Comparison of ENCODE assay signal across 1 cellular context in the genomic region with DNA sequence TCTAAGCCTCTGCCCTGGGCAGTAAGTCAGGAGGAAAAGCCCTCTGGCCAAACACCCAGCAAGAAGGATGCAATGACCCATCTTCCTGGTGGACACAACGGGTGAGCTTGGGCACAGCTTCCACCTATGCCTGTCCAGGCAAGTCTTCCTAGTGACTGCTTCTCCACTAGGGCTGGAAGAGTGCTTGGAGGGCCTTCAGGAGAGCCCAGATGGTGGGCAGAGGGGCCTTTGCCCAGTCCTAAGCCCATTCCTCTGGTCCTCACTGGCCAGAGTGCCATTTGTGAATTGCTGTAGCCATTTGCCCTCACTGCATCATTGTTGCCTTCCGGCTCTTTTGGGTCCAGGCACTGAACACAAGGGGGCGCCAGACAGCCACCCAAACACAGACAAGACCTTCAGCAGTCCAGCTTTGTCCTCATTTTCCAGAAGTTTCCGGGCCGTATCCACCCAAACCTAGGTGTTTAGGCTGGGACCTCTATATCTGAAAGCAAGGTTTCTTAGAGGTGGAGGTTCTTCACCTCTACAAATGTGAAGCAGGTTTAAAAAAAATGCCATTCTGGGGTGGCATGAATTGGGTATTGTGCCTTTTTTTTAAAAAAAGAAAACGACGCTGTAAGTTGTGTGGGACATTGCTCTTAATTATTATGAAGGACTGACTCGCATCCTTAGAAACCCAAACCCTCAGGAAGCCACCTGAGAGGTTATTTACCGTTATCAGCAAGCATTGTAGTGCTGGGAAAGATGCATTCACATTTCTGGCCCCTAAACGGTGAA.
TF ChIP-seq lines count a peak whose summit lies in the region.

No MANE protein-coding gene starts in this region.

TF ChIP-seq in HepG2, 621 proteins besides CTCF, POLR2A, EP300 and RAD21 (continued from another document and continues in another):
- TF ChIP-seq ZNF543 (CRISPR knock-in tag; IDR thresholded peaks at IDR 0.05): no peak
- TF ChIP-seq CHCHD3 (CRISPR knock-in tag; IDR thresholded peaks at IDR 0.05): peak; percentile 60; the same call in 1 of the 2 replicates
- TF ChIP-seq, protein P1, sequence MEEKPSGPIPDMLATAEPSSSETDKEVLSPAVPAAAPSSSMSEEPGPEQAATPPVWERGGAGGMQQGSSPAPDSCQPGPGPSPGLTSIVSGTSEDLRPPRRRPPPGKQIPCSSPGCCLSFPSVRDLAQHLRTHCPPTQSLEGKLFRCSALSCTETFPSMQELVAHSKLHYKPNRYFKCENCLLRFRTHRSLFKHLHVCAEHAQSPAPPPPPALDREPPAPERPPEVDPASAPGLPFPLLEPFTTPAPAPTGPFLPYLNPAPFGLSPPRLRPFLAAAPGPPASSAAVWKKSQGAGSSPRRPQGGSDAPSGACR (CRISPR knock-in tag; IDR thresholded peaks at IDR 0.05): peak; percentile 28; the same call in 1 of the 2 replicates
- TF ChIP-seq, protein P2, sequence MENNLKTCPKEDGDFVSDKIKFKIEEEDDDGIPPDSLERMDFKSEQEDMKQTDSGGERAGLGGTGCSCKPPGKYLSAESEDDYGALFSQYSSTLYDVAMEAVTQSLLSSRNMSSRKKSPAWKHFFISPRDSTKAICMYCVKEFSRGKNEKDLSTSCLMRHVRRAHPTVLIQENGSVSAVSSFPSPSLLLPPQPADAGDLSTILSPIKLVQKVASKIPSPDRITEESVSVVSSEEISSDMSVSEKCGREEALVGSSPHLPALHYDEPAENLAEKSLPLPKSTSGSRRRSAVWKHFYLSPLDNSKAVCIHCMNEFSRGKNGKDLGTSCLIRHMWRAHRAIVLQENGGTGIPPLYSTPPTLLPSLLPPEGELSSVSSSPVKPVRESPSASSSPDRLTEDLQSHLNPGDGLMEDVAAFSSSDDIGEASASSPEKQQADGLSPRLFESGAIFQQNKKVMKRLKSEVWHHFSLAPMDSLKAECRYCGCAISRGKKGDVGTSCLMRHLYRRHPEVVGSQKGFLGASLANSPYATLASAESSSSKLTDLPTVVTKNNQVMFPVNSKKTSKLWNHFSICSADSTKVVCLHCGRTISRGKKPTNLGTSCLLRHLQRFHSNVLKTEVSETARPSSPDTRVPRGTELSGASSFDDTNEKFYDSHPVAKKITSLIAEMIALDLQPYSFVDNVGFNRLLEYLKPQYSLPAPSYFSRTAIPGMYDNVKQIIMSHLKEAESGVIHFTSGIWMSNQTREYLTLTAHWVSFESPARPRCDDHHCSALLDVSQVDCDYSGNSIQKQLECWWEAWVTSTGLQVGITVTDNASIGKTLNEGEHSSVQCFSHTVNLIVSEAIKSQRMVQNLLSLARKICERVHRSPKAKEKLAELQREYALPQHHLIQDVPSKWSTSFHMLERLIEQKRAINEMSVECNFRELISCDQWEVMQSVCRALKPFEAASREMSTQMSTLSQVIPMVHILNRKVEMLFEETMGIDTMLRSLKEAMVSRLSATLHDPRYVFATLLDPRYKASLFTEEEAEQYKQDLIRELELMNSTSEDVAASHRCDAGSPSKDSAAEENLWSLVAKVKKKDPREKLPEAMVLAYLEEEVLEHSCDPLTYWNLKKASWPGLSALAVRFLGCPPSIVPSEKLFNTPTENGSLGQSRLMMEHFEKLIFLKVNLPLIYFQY (CRISPR knock-in tag; IDR thresholded peaks at IDR 0.05; ENCODE audit: borderline replicate concordance): 0 out of 2 replicates have a peak, but pooled peaks have one; percentile 46
- TF ChIP-seq, protein P3, sequence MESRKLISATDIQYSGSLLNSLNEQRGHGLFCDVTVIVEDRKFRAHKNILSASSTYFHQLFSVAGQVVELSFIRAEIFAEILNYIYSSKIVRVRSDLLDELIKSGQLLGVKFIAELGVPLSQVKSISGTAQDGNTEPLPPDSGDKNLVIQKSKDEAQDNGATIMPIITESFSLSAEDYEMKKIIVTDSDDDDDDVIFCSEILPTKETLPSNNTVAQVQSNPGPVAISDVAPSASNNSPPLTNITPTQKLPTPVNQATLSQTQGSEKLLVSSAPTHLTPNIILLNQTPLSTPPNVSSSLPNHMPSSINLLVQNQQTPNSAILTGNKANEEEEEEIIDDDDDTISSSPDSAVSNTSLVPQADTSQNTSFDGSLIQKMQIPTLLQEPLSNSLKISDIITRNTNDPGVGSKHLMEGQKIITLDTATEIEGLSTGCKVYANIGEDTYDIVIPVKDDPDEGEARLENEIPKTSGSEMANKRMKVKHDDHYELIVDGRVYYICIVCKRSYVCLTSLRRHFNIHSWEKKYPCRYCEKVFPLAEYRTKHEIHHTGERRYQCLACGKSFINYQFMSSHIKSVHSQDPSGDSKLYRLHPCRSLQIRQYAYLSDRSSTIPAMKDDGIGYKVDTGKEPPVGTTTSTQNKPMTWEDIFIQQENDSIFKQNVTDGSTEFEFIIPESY (CRISPR knock-in tag; IDR thresholded peaks at IDR 0.05): 0 out of 2 replicates have a peak, but pooled peaks have one; percentile 17
- TF ChIP-seq MAZ (IDR thresholded peaks at IDR 0.05; ENCODE audit: borderline replicate concordance, low read depth, low read length): no peak
- TF ChIP-seq MAZ (CRISPR knock-in tag; IDR thresholded peaks at IDR 0.05; ENCODE audit: low read depth): 0 out of 2 replicates have a peak, but pooled peaks have one; percentile 24
- TF ChIP-seq ZNF674 (CRISPR knock-in tag; IDR thresholded peaks at IDR 0.05; ENCODE audit: low read depth): no peak
- TF ChIP-seq ZBTB42 (CRISPR knock-in tag; IDR thresholded peaks at IDR 0.05): no peak
- TF ChIP-seq, protein P4, sequence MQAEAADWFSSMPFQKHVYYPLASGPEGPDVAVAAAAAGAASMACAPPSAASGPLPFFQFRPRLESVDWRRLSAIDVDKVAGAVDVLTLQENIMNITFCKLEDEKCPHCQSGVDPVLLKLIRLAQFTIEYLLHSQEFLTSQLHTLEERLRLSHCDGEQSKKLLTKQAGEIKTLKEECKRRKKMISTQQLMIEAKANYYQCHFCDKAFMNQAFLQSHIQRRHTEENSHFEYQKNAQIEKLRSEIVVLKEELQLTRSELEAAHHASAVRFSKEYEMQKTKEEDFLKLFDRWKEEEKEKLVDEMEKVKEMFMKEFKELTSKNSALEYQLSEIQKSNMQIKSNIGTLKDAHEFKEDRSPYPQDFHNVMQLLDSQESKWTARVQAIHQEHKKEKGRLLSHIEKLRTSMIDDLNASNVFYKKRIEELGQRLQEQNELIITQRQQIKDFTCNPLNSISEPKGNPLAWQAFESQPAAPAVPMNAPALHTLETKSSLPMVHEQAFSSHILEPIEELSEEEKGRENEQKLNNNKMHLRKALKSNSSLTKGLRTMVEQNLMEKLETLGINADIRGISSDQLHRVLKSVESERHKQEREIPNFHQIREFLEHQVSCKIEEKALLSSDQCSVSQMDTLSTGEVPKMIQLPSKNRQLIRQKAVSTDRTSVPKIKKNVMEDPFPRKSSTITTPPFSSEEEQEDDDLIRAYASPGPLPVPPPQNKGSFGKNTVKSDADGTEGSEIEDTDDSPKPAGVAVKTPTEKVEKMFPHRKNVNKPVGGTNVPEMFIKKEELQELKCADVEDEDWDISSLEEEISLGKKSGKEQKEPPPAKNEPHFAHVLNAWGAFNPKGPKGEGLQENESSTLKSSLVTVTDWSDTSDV (CRISPR knock-in tag; IDR thresholded peaks at IDR 0.05): 0 out of 2 replicates have a peak, but pooled peaks have one; percentile 63
- TF ChIP-seq XRCC5 (optimal IDR thresholded peaks at IDR 0.05; ENCODE audit: low read length): peak; percentile 89
- peak; percentile 67; the same call in 1 of the 2 replicates for TF ChIP-seq CBX5 (CRISPR knock-in tag; IDR thresholded peaks at IDR 0.05; ENCODE audit: borderline replicate concordance)
- TF ChIP-seq ZNF3 (CRISPR knock-in tag; IDR thresholded peaks at IDR 0.05): no peak
- no peak for TF ChIP-seq ZNF678 (CRISPR knock-in tag; IDR thresholded peaks at IDR 0.05)
- TF ChIP-seq TCF7L2 (IDR thresholded peaks at IDR 0.05; ENCODE audit: low read depth, low read length): no peak
- TF ChIP-seq, protein P5, sequence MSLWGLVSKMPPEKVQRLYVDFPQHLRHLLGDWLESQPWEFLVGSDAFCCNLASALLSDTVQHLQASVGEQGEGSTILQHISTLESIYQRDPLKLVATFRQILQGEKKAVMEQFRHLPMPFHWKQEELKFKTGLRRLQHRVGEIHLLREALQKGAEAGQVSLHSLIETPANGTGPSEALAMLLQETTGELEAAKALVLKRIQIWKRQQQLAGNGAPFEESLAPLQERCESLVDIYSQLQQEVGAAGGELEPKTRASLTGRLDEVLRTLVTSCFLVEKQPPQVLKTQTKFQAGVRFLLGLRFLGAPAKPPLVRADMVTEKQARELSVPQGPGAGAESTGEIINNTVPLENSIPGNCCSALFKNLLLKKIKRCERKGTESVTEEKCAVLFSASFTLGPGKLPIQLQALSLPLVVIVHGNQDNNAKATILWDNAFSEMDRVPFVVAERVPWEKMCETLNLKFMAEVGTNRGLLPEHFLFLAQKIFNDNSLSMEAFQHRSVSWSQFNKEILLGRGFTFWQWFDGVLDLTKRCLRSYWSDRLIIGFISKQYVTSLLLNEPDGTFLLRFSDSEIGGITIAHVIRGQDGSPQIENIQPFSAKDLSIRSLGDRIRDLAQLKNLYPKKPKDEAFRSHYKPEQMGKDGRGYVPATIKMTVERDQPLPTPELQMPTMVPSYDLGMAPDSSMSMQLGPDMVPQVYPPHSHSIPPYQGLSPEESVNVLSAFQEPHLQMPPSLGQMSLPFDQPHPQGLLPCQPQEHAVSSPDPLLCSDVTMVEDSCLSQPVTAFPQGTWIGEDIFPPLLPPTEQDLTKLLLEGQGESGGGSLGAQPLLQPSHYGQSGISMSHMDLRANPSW (CRISPR knock-in tag; IDR thresholded peaks at IDR 0.05; ENCODE audit: borderline replicate concordance): 0 out of 2 replicates have a peak, but pooled peaks have one; percentile 9
- TF ChIP-seq RNF2 (conservative IDR thresholded peaks at IDR 0.05; ENCODE audit: low read depth): no peak
- no peak for TF ChIP-seq SSRP1 (CRISPR knock-in tag; IDR thresholded peaks at IDR 0.05)
- TF ChIP-seq ZNF605 (CRISPR knock-in tag; IDR thresholded peaks at IDR 0.05): 0 out of 2 replicates have a peak, but pooled peaks have one; percentile 31
- TF ChIP-seq ZNF556 (CRISPR knock-in tag; IDR thresholded peaks at IDR 0.05; ENCODE audit: borderline replicate concordance): no peak
- TF ChIP-seq LCORL (IDR thresholded peaks at IDR 0.05): no peak
- TF ChIP-seq LCORL (CRISPR knock-in tag; IDR thresholded peaks at IDR 0.05): 0 out of 2 replicates have a peak, but pooled peaks have one; percentile 32
- TF ChIP-seq, protein P6, sequence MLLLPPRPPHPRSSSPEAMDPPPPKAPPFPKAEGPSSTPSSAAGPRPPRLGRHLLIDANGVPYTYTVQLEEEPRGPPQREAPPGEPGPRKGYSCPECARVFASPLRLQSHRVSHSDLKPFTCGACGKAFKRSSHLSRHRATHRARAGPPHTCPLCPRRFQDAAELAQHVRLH (CRISPR knock-in tag; IDR thresholded peaks at IDR 0.05; ENCODE audit: borderline replicate concordance, low read depth): peak; percentile 51; the same call in 1 of the 2 replicates
- TF ChIP-seq ZNF563 (CRISPR knock-in tag; IDR thresholded peaks at IDR 0.05): 0 out of 2 replicates have a peak, but pooled peaks have one; percentile 13
- no peak for TF ChIP-seq TCF12 (IDR thresholded peaks at IDR 0.05)
- no peak for TF ChIP-seq TCF12 (CRISPR knock-in tag; IDR thresholded peaks at IDR 0.05)
- TF ChIP-seq SMAD3 (CRISPR knock-in tag; IDR thresholded peaks at IDR 0.05): peak; percentile 60; the same call in 1 of the 2 replicates
- peak; percentile 53 for TF ChIP-seq ELF1 (CRISPR knock-in tag; IDR thresholded peaks at IDR 0.05)
- no peak for TF ChIP-seq ZSCAN30 (CRISPR knock-in tag; IDR thresholded peaks at IDR 0.05)
- TF ChIP-seq, protein P7, sequence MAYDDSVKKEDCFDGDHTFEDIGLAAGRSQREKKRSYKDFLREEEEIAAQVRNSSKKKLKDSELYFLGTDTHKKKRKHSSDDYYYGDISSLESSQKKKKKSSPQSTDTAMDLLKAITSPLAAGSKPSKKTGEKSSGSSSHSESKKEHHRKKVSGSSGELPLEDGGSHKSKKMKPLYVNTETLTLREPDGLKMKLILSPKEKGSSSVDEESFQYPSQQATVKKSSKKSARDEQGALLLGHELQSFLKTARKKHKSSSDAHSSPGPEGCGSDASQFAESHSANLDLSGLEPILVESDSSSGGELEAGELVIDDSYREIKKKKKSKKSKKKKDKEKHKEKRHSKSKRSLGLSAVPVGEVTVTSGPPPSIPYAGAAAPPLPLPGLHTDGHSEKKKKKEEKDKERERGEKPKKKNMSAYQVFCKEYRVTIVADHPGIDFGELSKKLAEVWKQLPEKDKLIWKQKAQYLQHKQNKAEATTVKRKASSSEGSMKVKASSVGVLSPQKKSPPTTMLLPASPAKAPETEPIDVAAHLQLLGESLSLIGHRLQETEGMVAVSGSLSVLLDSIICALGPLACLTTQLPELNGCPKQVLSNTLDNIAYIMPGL (CRISPR knock-in tag; IDR thresholded peaks at IDR 0.05; ENCODE audit: borderline replicate concordance in 1 of 2, low read depth in 1 of 2): peak in 1 of 2 experiments; percentile 61; a peak in 2 of 4 replicates
- TF ChIP-seq, protein P8, sequence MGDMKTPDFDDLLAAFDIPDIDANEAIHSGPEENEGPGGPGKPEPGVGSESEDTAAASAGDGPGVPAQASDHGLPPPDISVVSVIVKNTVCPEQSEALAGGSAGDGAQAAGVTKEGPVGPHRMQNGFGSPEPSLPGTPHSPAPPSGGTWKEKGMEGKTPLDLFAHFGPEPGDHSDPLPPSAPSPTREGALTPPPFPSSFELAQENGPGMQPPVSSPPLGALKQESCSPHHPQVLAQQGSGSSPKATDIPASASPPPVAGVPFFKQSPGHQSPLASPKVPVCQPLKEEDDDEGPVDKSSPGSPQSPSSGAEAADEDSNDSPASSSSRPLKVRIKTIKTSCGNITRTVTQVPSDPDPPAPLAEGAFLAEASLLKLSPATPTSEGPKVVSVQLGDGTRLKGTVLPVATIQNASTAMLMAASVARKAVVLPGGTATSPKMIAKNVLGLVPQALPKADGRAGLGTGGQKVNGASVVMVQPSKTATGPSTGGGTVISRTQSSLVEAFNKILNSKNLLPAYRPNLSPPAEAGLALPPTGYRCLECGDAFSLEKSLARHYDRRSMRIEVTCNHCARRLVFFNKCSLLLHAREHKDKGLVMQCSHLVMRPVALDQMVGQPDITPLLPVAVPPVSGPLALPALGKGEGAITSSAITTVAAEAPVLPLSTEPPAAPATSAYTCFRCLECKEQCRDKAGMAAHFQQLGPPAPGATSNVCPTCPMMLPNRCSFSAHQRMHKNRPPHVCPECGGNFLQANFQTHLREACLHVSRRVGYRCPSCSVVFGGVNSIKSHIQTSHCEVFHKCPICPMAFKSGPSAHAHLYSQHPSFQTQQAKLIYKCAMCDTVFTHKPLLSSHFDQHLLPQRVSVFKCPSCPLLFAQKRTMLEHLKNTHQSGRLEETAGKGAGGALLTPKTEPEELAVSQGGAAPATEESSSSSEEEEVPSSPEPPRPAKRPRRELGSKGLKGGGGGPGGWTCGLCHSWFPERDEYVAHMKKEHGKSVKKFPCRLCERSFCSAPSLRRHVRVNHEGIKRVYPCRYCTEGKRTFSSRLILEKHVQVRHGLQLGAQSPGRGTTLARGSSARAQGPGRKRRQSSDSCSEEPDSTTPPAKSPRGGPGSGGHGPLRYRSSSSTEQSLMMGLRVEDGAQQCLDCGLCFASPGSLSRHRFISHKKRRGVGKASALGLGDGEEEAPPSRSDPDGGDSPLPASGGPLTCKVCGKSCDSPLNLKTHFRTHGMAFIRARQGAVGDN (CRISPR knock-in tag; IDR thresholded peaks at IDR 0.05): peak; percentile 17; the same call in 1 of the 2 replicates
- no peak for TF ChIP-seq SCMH1 (CRISPR knock-in tag; IDR thresholded peaks at IDR 0.05; ENCODE audit: borderline replicate concordance)
- TF ChIP-seq TRIM24 (CRISPR knock-in tag; IDR thresholded peaks at IDR 0.05): no peak
- TF ChIP-seq RXRB (CRISPR knock-in tag; IDR thresholded peaks at IDR 0.05; ENCODE audit: borderline replicate concordance): peak; percentile 54; the same call in 1 of the 2 replicates
- TF ChIP-seq FLYWCH1 (CRISPR knock-in tag; IDR thresholded peaks at IDR 0.05): no peak
- TF ChIP-seq ZNF354B (CRISPR knock-in tag; IDR thresholded peaks at IDR 0.05): no peak
- TF ChIP-seq RFX5 (IDR thresholded peaks at IDR 0.05; ENCODE audit: low read depth, low read length): 0 out of 2 replicates have a peak, but pooled peaks have one; percentile 18
- peak; percentile 20; the same call in 1 of the 2 replicates for TF ChIP-seq SALL1 (CRISPR knock-in tag; IDR thresholded peaks at IDR 0.05)
- no peak for TF ChIP-seq FOXC1 (CRISPR knock-in tag; IDR thresholded peaks at IDR 0.05; ENCODE audit: borderline replicate concordance)
- peak; percentile 40; the same call in 1 of the 2 replicates for TF ChIP-seq RXRA (CRISPR knock-in tag; IDR thresholded peaks at IDR 0.05)
